12 cellular contexts compared by ENCODE assay signal in the genomic region with DNA sequence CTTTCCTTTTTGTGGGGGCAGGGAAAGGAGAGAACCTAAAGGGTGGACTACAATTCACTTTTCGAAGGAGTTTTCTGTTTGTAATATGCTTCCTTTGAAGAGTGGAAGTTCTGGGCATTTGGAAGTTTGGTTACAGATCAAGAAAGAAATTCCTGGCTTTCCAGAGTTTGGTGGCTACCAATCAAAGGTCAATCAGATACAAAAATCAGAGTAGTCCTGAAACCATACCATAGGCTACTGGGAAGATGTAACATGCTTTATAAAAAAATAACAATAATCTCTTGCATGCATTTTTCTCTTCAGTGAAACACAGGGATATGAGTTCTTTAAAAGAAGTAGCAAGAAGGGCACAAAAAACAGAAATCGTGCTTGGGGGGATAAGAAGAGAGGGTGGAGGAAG.
DNase-seq lines count a peak whose midpoint lies in the region; ATAC-seq and TF ChIP-seq lines count a peak whose summit lies in the region.
"Had no signal": no experiment of that assay in that cellular context is flagged by ENCODE, and none has a peak within 500 bp of the region (broad histone marks: within the 10 kb centered on the region; RNA-seq: fewer than 3 reads in every experiment).

No MANE protein-coding gene starts in this region.

- TF ChIP-seq CTCF in right atrium auricular region (IDR thresholded peaks at IDR 0.05) = no peak
- no peak for TF ChIP-seq CTCF in esophagus muscularis mucosa (IDR thresholded peaks at IDR 0.05)
- no peak for TF ChIP-seq CTCF in osteoblast (IDR thresholded peaks at IDR 0.05; ENCODE audit: extremely low read depth, low read depth, low read length)

- no peak for TF ChIP-seq POLR2A in esophagus muscularis mucosa (IDR thresholded peaks at IDR 0.05; ENCODE audit: low read depth)

- no peaks in the 10 kb centered on the region for H3K36me3 ChIP-seq in right atrium auricular region
- no peaks in the 10 kb centered on the region for H3K36me3 ChIP-seq in esophagus muscularis mucosa
- H3K36me3 ChIP-seq in osteoblast (ENCODE audit: insufficient read depth, low read length) = peaks cover 14% of the 10 kb centered on the region

- H3K79me2 ChIP-seq in osteoblast (ENCODE audit: insufficient read depth, low read length) = peaks cover 62% of the 10 kb centered on the region

- H2AFZ ChIP-seq in osteoblast (ENCODE audit: low read length) = no peak overlapping the region

- peak overlapping the region; percentile 69 for H3K4me2 ChIP-seq in osteoblast (ENCODE audit: insufficient read depth, low read length)

- 44% methylated on average over 2 of the region's 2 CpGs for WGBS in esophagus muscularis mucosa

- H3K27ac ChIP-seq in right atrium auricular region = peak overlapping the region; percentile 36 to 38
- peak overlapping the region; percentile 85 to 91 (median 88) for H3K27ac ChIP-seq in esophagus muscularis mucosa (replicated peaks in 1 of 4)
- H3K27ac ChIP-seq in osteoblast (ENCODE audit: low read depth, low read length) = peak overlapping the region; percentile 89
- H3K27ac ChIP-seq in caudate nucleus (ENCODE audit: low read depth, low read length) = no peak overlapping the region
- H3K27ac ChIP-seq: SK-N-MC had no signal

- peaks cover 2% of the 10 kb centered on the region for H4K20me1 ChIP-seq in osteoblast (ENCODE audit: insufficient read depth, low read length)

- no peak for ATAC-seq in GM21825 (IDR thresholded peaks at IDR 0.05; ENCODE audit: unreplicated experiment)
- ATAC-seq in HG02588 (IDR thresholded peaks at IDR 0.05; ENCODE audit: unreplicated experiment) = no peak

- H3K4me1 ChIP-seq in right atrium auricular region (peaks cover 0 to 30% of the 10 kb centered on the region in 2 donors), esophagus muscularis mucosa (peaks cover 45 to 84% (median 80%) of the 10 kb centered on the region in 4 donors), osteoblast (ENCODE audit: insufficient read depth, low read length) (peaks cover 71% of the 10 kb centered on the region)

- H3K27me3 ChIP-seq in right atrium auricular region = no peaks in the 10 kb centered on the region
- no peaks in the 10 kb centered on the region for H3K27me3 ChIP-seq in esophagus muscularis mucosa
- H3K27me3 ChIP-seq in osteoblast (ENCODE audit: insufficient read depth, low read length) = no peaks in the 10 kb centered on the region

- peak overlapping the region in 1 of 2 donors; percentile 7 for H3K4me3 ChIP-seq in right atrium auricular region
- peak overlapping the region in 2 of 4 donors; percentile 3 for H3K4me3 ChIP-seq in esophagus muscularis mucosa
- H3K4me3 ChIP-seq in osteoblast (ENCODE audit: insufficient read depth, low read length) = no peak overlapping the region
- H3K4me3 ChIP-seq: SK-N-MC had no signal

- H3K9me3 ChIP-seq in right atrium auricular region = no peaks in the 10 kb centered on the region
- H3K9me3 ChIP-seq in esophagus muscularis mucosa = no peaks in the 10 kb centered on the region
- H3K9me3 ChIP-seq in osteoblast (ENCODE audit: low read depth, low read length) = no peaks in the 10 kb centered on the region

- no peak for DNase-seq in right atrium auricular region (ENCODE audit: low spot score)
- no peak for DNase-seq in cardiac septum (ENCODE audit: low spot score)
- DNase-seq in esophagus muscularis mucosa (ENCODE audit: extremely low spot score) = no peak
- no peak for DNase-seq in osteoblast (ENCODE audit: insufficient read length, low spot score, missing footprints)
- DNase-seq in caudate nucleus (lab: John Stamatoyannopoulos, UW) = no peak
- DNase-seq in RKO (ENCODE audit: low spot score) = no peak
- DNase-seq: AML-193, amygdala, NCI-H2081 treated with DMSO at 0.1 percent for 48 hours had no signal

- intact Hi-C loops in cardiac septum (cut with DNase I) = loop anchor here (2.0 to 5.0 kb wide), 2 partner anchors 36 to 61 kb away; no protein-coding TSS in a partner anchor
- intact Hi-C loops in esophagus muscularis mucosa (cut with DNase I) = no loop called here

- TF ChIP-seq EP300 in esophagus muscularis mucosa (IDR thresholded peaks at IDR 0.05) = no peak
